Comparison of ENCODE assay signal across 14 cellular contexts in the genomic region with DNA sequence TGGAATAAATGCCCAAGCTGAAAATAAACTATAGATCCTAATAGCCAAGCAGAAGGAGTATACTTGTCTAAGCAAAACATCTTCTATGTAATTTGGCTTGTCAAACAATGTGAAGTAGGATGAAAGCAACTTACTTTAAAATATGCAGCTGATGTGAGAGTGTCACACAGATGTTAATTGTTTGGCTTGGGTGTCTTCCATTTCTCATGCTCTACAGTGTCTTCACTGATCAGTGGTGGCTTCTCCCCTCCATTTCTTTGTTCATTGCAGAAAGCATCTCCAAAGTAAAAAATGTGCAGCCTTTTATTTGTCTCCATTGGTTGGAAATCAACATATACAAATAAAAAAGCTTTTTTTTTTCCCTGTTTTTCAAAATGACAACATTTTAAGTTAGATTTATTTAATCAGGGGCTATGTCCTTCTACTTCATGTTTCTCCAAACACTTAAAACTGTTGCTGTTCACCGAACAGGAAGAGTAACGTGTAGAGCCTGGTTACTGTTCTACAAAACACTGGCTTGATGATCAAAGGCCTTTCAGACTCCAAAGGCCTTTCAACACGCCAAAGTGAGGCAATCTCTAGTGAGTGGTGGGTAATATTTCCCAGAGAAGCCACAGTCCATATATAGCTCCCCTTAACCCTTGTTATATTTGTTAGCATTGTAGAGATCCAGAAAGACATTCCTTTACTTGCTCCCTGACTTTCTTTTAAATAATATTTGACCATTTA. TPM values are rescaled to one million over a fixed set of nuclear protein-coding genes. Genes with fewer than 3 reads are reported as not detected.
DNase-seq lines count a peak whose midpoint lies in the region; ATAC-seq, FAIRE-seq and TF ChIP-seq lines count a peak whose summit lies in the region.
"Not testable (repeated sequence)": the region's sequence is repeated elsewhere in the genome, so short reads cannot be mapped to it uniquely, and the experiment has no call there.
"Had no signal": no experiment of that assay in that cellular context is flagged by ENCODE, and none has a peak within 500 bp of the region (broad histone marks: within the 10 kb centered on the region; RNA-seq: fewer than 3 reads in every experiment).

No MANE protein-coding gene starts in this region.

- not testable (repeated sequence) for H4K20me1 ChIP-seq in OCI-LY1 (ENCODE audit: insufficient read depth, low read length); HepG2 (ENCODE audit: insufficient read depth, low read length)

- TF ChIP-seq EP300 in HepG2 (IDR thresholded peaks at IDR 0.05; ENCODE audit: low read depth in 2 of 2, low read length in 2 of 2) = peak in 1 of 2 experiments; percentile 23; a peak in 1 of 4 replicates
- TF ChIP-seq EP300 in HepG2 (CRISPR knock-in tag; IDR thresholded peaks at IDR 0.05; ENCODE audit: borderline replicate concordance) = not testable (repeated sequence)

- in situ Hi-C loops in HepG2 (cut with HindIII; ENCODE audit: extremely low pct_ligation_motif_present, low pct_unique_long_range_greater_than_20kb) = not testable (repeated sequence)

- H3K9me3 ChIP-seq in CD4-positive, alpha-beta memory T cell (ENCODE audit: control insufficient read depth in 1 of 2, low read length in 2 of 2); OCI-LY1 (ENCODE audit: low read length); HepG2 (ENCODE audit: low read length): not testable (repeated sequence)

- H3K79me2 ChIP-seq in OCI-LY1 (ENCODE audit: insufficient read depth, low read length) = not testable (repeated sequence)
- peaks cover 12% of the 10 kb centered on the region for H3K79me2 ChIP-seq in HepG2 (ENCODE audit: insufficient read depth, low read length)

- POLR2A ChIA-PET in CD4-positive, alpha-beta memory T cell (lab: Charles Lee; ENCODE audit: partially characterized antibody) = not testable (repeated sequence)
- POLR2A ChIA-PET in HepG2 (lab: Yijun Ruan, JAX) = interaction anchor here (1.3 to 1.5 kb wide), 2 partner anchors 11 to 71 kb away, joined by 3 to 4 read pairs; no protein-coding TSS in a partner anchor

- not testable (repeated sequence) for DNase-seq in CD4-positive, alpha-beta memory T cell; HTR-8/SVneo (ENCODE audit: insufficient read length, low spot score); activated T-cell treated with anti-CD3 and anti-CD28 coated beads, Interleukin-2, amount 50 U/mL, for 4 hours; stimulated activated naive CD8-positive, alpha-beta T cell treated with anti-CD3 and anti-CD28 coated beads, Interleukin-15, amount 100 ng/mL, for 72 hours
- peak; percentile 72 for DNase-seq in HepG2 (ENCODE audit: low spot score)

- H3K4me1 Mint-ChIP-seq in CD4-positive, alpha-beta memory T cell = peaks cover 13 to 29% (median 21%) of the 10 kb centered on the region in 4 donors
- H3K4me1 Mint-ChIP-seq in activated T-cell treated with anti-CD3 and anti-CD28 coated beads, Interleukin-2, amount 50 U/mL, for 4 hours (ENCODE audit: low read depth) = peaks cover 42% of the 10 kb centered on the region
- H3K4me1 Mint-ChIP-seq in stimulated activated naive CD8-positive, alpha-beta T cell treated with anti-CD3 and anti-CD28 coated beads, Interleukin-15, amount 100 ng/mL, for 72 hours = peaks cover 28% of the 10 kb centered on the region

- H3K4me2 ChIP-seq in OCI-LY1 (ENCODE audit: low read length) = peak overlapping the region; percentile 39; the same call in 1 of the 2 replicates
- H3K4me2 ChIP-seq in HepG2 (ENCODE audit: low read depth, low read length) = peak overlapping the region; percentile 66

- H3K36me3 Mint-ChIP-seq in CD4-positive, alpha-beta memory T cell; activated T-cell treated with anti-CD3 and anti-CD28 coated beads, Interleukin-2, amount 50 U/mL, for 4 hours (ENCODE audit: insufficient read depth): not testable (repeated sequence)

- not testable (repeated sequence) for TF ChIP-seq RAD21 in HepG2 (CRISPR knock-in tag; IDR thresholded peaks at IDR 0.05)

- peak overlapping the region in 6 of 8 donors; percentile 21 to 70 (median 50) for H3K4me3 Mint-ChIP-seq in CD4-positive, alpha-beta memory T cell
- H3K4me3 Mint-ChIP-seq in activated T-cell treated with anti-CD3 and anti-CD28 coated beads, Interleukin-2, amount 50 U/mL, for 4 hours = peak overlapping the region; percentile 29
- peak overlapping the region; percentile 32 to 72 for H3K4me3 Mint-ChIP-seq in stimulated activated naive CD8-positive, alpha-beta T cell treated with anti-CD3 and anti-CD28 coated beads, Interleukin-15, amount 100 ng/mL, for 72 hours

- intact Hi-C loops in CD4-positive, alpha-beta memory T cell (cut with micrococcal nuclease) = loop anchor here (10.0 kb wide), 1 partner anchor 56 kb away; no protein-coding TSS in a partner anchor
- intact Hi-C loops in HepG2 (cut with micrococcal nuclease; ENCODE audit: unreplicated experiment) = loop anchor here (5.0 kb wide), 1 partner anchor 159 kb away; a partner anchor contains a TSS

- H3K27me3 ChIP-seq in CD4-positive, alpha-beta memory T cell (ENCODE audit: insufficient read depth, low read length); OCI-LY1 (ENCODE audit: insufficient read depth, low read length); HepG2 (ENCODE audit: control insufficient read depth in 1 of 2, insufficient read depth in 2 of 2, low read length in 2 of 2): not testable (repeated sequence)

- TF ChIP-seq CTCF in OCI-LY1 (IDR thresholded peaks at IDR 0.05; ENCODE audit: low read length); HepG2 (CRISPR knock-in tag; IDR thresholded peaks at IDR 0.05): not testable (repeated sequence)

- not testable (repeated sequence) for H3K27ac ChIP-seq in CD4-positive, alpha-beta memory T cell (ENCODE audit: low read depth, low read length); OCI-LY1 (ENCODE audit: low read depth, low read length, poor library complexity, severe bottlenecking)
- H3K27ac ChIP-seq in HepG2 (ENCODE audit: extremely low read length, insufficient read depth, low read length) = peak overlapping the region; percentile 80

- FAIRE-seq in HTR-8/SVneo (lab: Jason Lieb, UNC) (peak; percentile 62), endometrium (lab: Jason Lieb, UNC) (peak; percentile 92), HepG2 (lab: Jason Lieb, UNC) (peak; percentile 84)

- TSS peak; percentile 73 for BruUV-seq in HepG2 (replicated peaks; lab: Mats Ljungman, UMichigan)

- peak; percentile 34 for ATAC-seq in GM19467 (IDR thresholded peaks at IDR 0.05; ENCODE audit: unreplicated experiment)
- ATAC-seq in activated T-cell treated with anti-CD3 and anti-CD28 coated beads, Interleukin-2, amount 50 U/mL, for 4 hours = not testable (repeated sequence)
- ATAC-seq in HepG2 = peak; percentile 99
- peak; percentile 52 for ATAC-seq in stimulated activated naive CD8-positive, alpha-beta T cell treated with anti-CD3 and anti-CD28 coated beads, Interleukin-15, amount 100 ng/mL, for 72 hours

- H3K4me1 ChIP-seq in CD4-positive, alpha-beta memory T cell (ENCODE audit: insufficient read depth, low read length) = peaks cover 14% of the 10 kb centered on the region
- peaks cover 17% of the 10 kb centered on the region for H3K4me1 ChIP-seq in OCI-LY1 (ENCODE audit: insufficient read depth, low read length, severe bottlenecking)
- H3K4me1 ChIP-seq in HepG2 (ENCODE audit: insufficient read depth, low read length) = peaks cover 28% of the 10 kb centered on the region

- H3K36me3 ChIP-seq in CD4-positive, alpha-beta memory T cell (ENCODE audit: insufficient read depth, low read length); OCI-LY1 (ENCODE audit: insufficient read depth, low read length); HepG2 (replicated peaks in 1 of 2; ENCODE audit: control insufficient read depth in 1 of 2, insufficient read depth in 2 of 2, low read length in 2 of 2): not testable (repeated sequence)

- not testable (repeated sequence) for H3K9me3 Mint-ChIP-seq in CD4-positive, alpha-beta memory T cell; activated T-cell treated with anti-CD3 and anti-CD28 coated beads, Interleukin-2, amount 50 U/mL, for 4 hours; stimulated activated naive CD8-positive, alpha-beta T cell treated with anti-CD3 and anti-CD28 coated beads, Interleukin-15, amount 100 ng/mL, for 72 hours

- not testable (repeated sequence) for H3K27me3 Mint-ChIP-seq in CD4-positive, alpha-beta memory T cell; activated T-cell treated with anti-CD3 and anti-CD28 coated beads, Interleukin-2, amount 50 U/mL, for 4 hours (ENCODE audit: low read depth); stimulated activated naive CD8-positive, alpha-beta T cell treated with anti-CD3 and anti-CD28 coated beads, Interleukin-15, amount 100 ng/mL, for 72 hours

- not testable (repeated sequence) for H3K9me2 ChIP-seq in OCI-LY1 (ENCODE audit: low read depth, low read length)

- not testable (repeated sequence) for H3K4me3 ChIP-seq in CD4-positive, alpha-beta memory T cell (ENCODE audit: low read length in 2 of 2); OCI-LY1 (ENCODE audit: low read depth, low read length, poor library complexity, severe bottlenecking)
- peak overlapping the region; percentile 57 to 61 (median 59); a peak in 5 of 6 replicates for H3K4me3 ChIP-seq in HepG2 (replicated peaks in 1 of 3; ENCODE audit: insufficient read depth in 1 of 3, low read depth in 2 of 3, low read length in 3 of 3)

- not testable (repeated sequence) for TF ChIP-seq POLR2A in HepG2 (IDR thresholded peaks at IDR 0.05; ENCODE audit: insufficient read depth in 1 of 2, low read depth in 2 of 2, low read length in 2 of 2)

- WGBS in HepG2 (ENCODE audit: low lambda C conversion rate) = 0% methylated on average over 3 of the region's 3 CpGs

- H3F3A ChIP-seq in OCI-LY1 (ENCODE audit: insufficient read depth, low read length) = not testable (repeated sequence)

- H3K9ac ChIP-seq in OCI-LY1 (ENCODE audit: low read length) = not testable (repeated sequence)
- H3K9ac ChIP-seq in HepG2 (ENCODE audit: insufficient read depth, low read depth, low read length) = peak overlapping the region; percentile 70

- H2AFZ ChIP-seq in OCI-LY1 (ENCODE audit: low read length); HepG2 (ENCODE audit: low read length): not testable (repeated sequence)

- CTCF ChIA-PET in CD4-positive, alpha-beta memory T cell (lab: Charles Lee; ENCODE audit: partially characterized antibody); HepG2 (lab: Yijun Ruan, JAX; ENCODE audit: low intra/inter-chr PET ratio, low total read pairs): not testable (repeated sequence)

- H3K27ac Mint-ChIP-seq in CD4-positive, alpha-beta memory T cell = peak overlapping the region; percentile 14 to 88 (median 52)
- H3K27ac Mint-ChIP-seq in stimulated activated naive CD8-positive, alpha-beta T cell treated with anti-CD3 and anti-CD28 coated beads, Interleukin-15, amount 100 ng/mL, for 72 hours = peak overlapping the region in 1 of 2 donors; percentile 55

RNA-seq across cellular contexts. Expression of a gene that starts 49.2 kb away (rescaled TPM):
- not detected for total RNA-seq in CD4-positive, alpha-beta memory T cell
- under 1 TPM in 1 of 2 donors, not detected in 1; 0.21 TPM for polyA plus RNA-seq in CD4-positive, alpha-beta memory T cell
- total RNA-seq in activated T-cell treated with anti-CD3 and anti-CD28 coated beads, Interleukin-2, amount 50 U/mL, for 4 hours = not detected
- total RNA-seq in HepG2 (2016; rRNA removed; fragmentation: Illumina TruSeq; extraction: Trizol) = 1.2 and 1.9 TPM in 2 replicates
- total RNA-seq in HepG2 (2016; cell fraction: cytosol; rRNA removed; fragmentation: Illumina TruSeq; extraction: Trizol; ENCODE audit: low read depth) = 0.30 and 0.71 TPM in 2 replicates
- total RNA-seq in HepG2 (2016; cell fraction: insoluble cytoplasmic fraction; rRNA removed; fragmentation: Illumina TruSeq; extraction: Trizol) = 1.1 and 2.0 TPM in 2 replicates
- total RNA-seq in HepG2 (2016; cell fraction: membrane; rRNA removed; fragmentation: Illumina TruSeq; extraction: Trizol) = 1.8 TPM in 2 replicates
- 1.1 and 1.7 TPM in 2 replicates for total RNA-seq in HepG2 (2016; cell fraction: nucleus; rRNA removed; fragmentation: Illumina TruSeq; extraction: Trizol)
- polyA plus RNA-seq in HepG2 (2011; rRNA removed) = 0.72 and 0.78 TPM in 2 replicates
- polyA plus RNA-seq in HepG2 (2011; cell fraction: cytosol; rRNA removed) = 0.23 and 0.33 TPM in 2 replicates
- polyA plus RNA-seq in HepG2 (2011; cell fraction: nucleus; rRNA removed) = 0.48 and 0.61 TPM in 2 replicates
- polyA plus RNA-seq in HepG2 (2012) = 1.1 and 1.7 TPM in 2 replicates
- 0.83 and 1.1 TPM in 2 replicates for polyA plus RNA-seq in HepG2 (2016; cell fraction: cytosol; fragmentation: Illumina TruSeq; extraction: Trizol; ENCODE audit: low read depth)
- polyA plus RNA-seq in HepG2 (2016; cell fraction: insoluble cytoplasmic fraction; fragmentation: Illumina TruSeq; extraction: Trizol; ENCODE audit: low read depth) = 1.5 and 1.6 TPM in 2 replicates
- polyA plus RNA-seq in HepG2 (2016; cell fraction: membrane; fragmentation: Illumina TruSeq; extraction: Trizol; ENCODE audit: low read depth) = 1.3 and 1.4 TPM in 2 replicates
- 1.1 and 1.4 TPM in 2 replicates for polyA plus RNA-seq in HepG2 (2016; cell fraction: nucleus; fragmentation: Illumina TruSeq; extraction: Trizol; ENCODE audit: insufficient read depth, low read depth)
- 0.58 TPM in 1 of 2 replicates, not detected in the other for polyA minus RNA-seq in HepG2 (2011; rRNA and poly(A)+ RNA removed; ENCODE audit: low replicate concordance)
- polyA minus RNA-seq in HepG2 (2011; cell fraction: cytosol; rRNA and poly(A)+ RNA removed) = 0.35 and 0.99 TPM in 2 replicates
- polyA minus RNA-seq in HepG2 (2011; cell fraction: nucleus; rRNA and poly(A)+ RNA removed) = 4.6 and 5.0 TPM in 2 replicates
- total RNA-seq: aorta, foreskin keratinocyte, M059J, myocyte, osteoblast, uterus had no signal
- polyA plus RNA-seq: foreskin keratinocyte had no signal
